In the genomic region with DNA sequence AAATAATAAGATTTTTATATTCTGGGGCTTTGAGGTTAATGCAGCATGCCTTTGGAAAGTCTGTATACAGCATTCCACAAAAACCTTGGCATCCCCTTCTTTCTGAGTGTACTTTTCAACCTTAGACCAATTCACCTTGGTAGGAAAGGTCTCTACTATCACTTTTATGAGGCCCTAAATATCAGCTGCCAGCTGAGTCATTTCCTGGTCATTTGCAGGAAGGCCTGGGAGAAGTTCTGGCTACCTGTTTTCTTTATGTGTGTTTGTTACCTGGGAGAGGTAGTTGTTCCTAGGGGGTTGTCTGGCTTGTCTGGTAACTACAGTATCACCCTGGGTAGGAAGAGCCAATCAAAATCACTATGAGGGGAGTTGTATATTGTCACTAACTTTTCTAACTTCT, we compare ENCODE assay signal across 26 cellular contexts. TPM values are rescaled to one million over a fixed set of nuclear protein-coding genes. Genes with fewer than 3 reads are reported as not detected.
DNase-seq lines count a peak whose midpoint lies in the region; ATAC-seq, FAIRE-seq and TF ChIP-seq lines count a peak whose summit lies in the region.
"Had no signal": no experiment of that assay in that cellular context is flagged by ENCODE, and none has a peak within 500 bp of the region (broad histone marks: within the 10 kb centered on the region; RNA-seq: fewer than 3 reads in every experiment).

No MANE protein-coding gene starts in this region.

- H3K9me3 ChIP-seq in Caco-2: 0 out of 2 replicates have a peak, but pooled peaks cover 3% of the 10 kb centered on the region
- peaks cover 3% of the 10 kb centered on the region; the same call in 1 of the 2 replicates for H3K9me3 ChIP-seq in HUES6 (ENCODE audit: control insufficient read depth, insufficient read depth, low read depth, low read length)
- H3K9me3 ChIP-seq in T-helper 17 cell (ENCODE audit: control insufficient read depth, low read length, poor library complexity, severe bottlenecking): no peaks in the 10 kb centered on the region
- H3K9me3 ChIP-seq: BLaER1, ovary, sigmoid colon, SK-N-SH, testis had no signal

- H3K36me3 ChIP-seq in Caco-2 (ENCODE audit: control insufficient read depth, insufficient read depth, low read length): no peaks in the 10 kb centered on the region
- H3K36me3 ChIP-seq in HUES6 (ENCODE audit: control insufficient read depth, insufficient read depth, low read length): no peaks in the 10 kb centered on the region
- no peaks in the 10 kb centered on the region for H3K36me3 ChIP-seq in bronchial epithelial cell (ENCODE audit: control insufficient read depth, insufficient read depth, low read length)
- H3K36me3 ChIP-seq: BLaER1, ovary, sigmoid colon had no signal

- BruUV-seq in Caco-2 (replicated peaks; lab: Mats Ljungman, UMichigan): no TSS peak

- DNase-seq in Caco-2: peak; percentile 9 to 47
- DNase-seq in bronchial epithelial cell (ENCODE audit: low read depth): peak; percentile 82
- peak; percentile 82 for DNase-seq in kidney tubule cell (ENCODE audit: low spot score)
- DNase-seq in T-helper 17 cell: no peak
- no peak for DNase-seq in left cardiac atrium
- DNase-seq: mesenchymal stem cell, natural killer cell, NCI-H1930, NCI-H2227 treated with DMSO at 0.1 percent for 48 hours, ovary, sigmoid colon, SK-N-SH, T1000, testis had no signal

- H3K36me3 Mint-ChIP-seq in Caco-2 (ENCODE audit: insufficient read depth, unreplicated experiment): no peaks in the 10 kb centered on the region
- no peaks in the 10 kb centered on the region for H3K36me3 Mint-ChIP-seq in T-helper 17 cell (ENCODE audit: low read depth)
- H3K36me3 Mint-ChIP-seq: activated naive CD4-positive, alpha-beta T cell treated with anti-CD3 and anti-CD28 coated beads, Interleukin-2, amount 50 U/mL, for 72 hours; natural killer cell; stimulated activated effector memory CD8-positive, alpha-beta T cell treated with anti-CD3 and anti-CD28 coated beads, Interleukin-12 subunit alpha, Interleukin-12 subunit beta, amount 100 ng/mL, for 72 hours had no signal

- peaks cover 30% of the 10 kb centered on the region for H3K4me1 ChIP-seq in Caco-2
- H3K4me1 ChIP-seq in HUES6 (ENCODE audit: control insufficient read depth, insufficient read depth, low read length): peaks cover 19% of the 10 kb centered on the region
- H3K4me1 ChIP-seq: BLaER1, sigmoid colon, testis had no signal

- H3K27me3 ChIP-seq in Caco-2 (replicated peaks; ENCODE audit: control insufficient read depth, insufficient read depth, low read length): no peaks in the 10 kb centered on the region
- H3K27me3 ChIP-seq in HUES6 (ENCODE audit: control insufficient read depth, insufficient read depth, low read length): no peaks in the 10 kb centered on the region
- H3K27me3 ChIP-seq in bronchial epithelial cell (ENCODE audit: control insufficient read depth, insufficient read depth, low read length): no peaks in the 10 kb centered on the region
- H3K27me3 ChIP-seq: BLaER1, ovary, sigmoid colon, testis had no signal

- H3K27ac ChIP-seq in HUES6 (ENCODE audit: low read depth, low read length): peak overlapping the region; percentile 67
- H3K27ac ChIP-seq: BLaER1, ovary, sigmoid colon, testis had no signal

- H3K27ac Mint-ChIP-seq in Caco-2 (ENCODE audit: unreplicated experiment) (peak overlapping the region; percentile 77), T-helper 17 cell (no peak overlapping the region)
- H3K27ac Mint-ChIP-seq: activated naive CD4-positive, alpha-beta T cell treated with anti-CD3 and anti-CD28 coated beads, Interleukin-2, amount 50 U/mL, for 72 hours; natural killer cell; stimulated activated effector memory CD8-positive, alpha-beta T cell treated with anti-CD3 and anti-CD28 coated beads, Interleukin-12 subunit alpha, Interleukin-12 subunit beta, amount 100 ng/mL, for 72 hours had no signal

- H3K4me3 Mint-ChIP-seq in Caco-2 (ENCODE audit: unreplicated experiment): no peak overlapping the region
- no peak overlapping the region for H3K4me3 Mint-ChIP-seq in T-helper 17 cell
- H3K4me3 Mint-ChIP-seq: natural killer cell; stimulated activated effector memory CD8-positive, alpha-beta T cell treated with anti-CD3 and anti-CD28 coated beads, Interleukin-12 subunit alpha, Interleukin-12 subunit beta, amount 100 ng/mL, for 72 hours had no signal

- no peak overlapping the region for H3K9ac ChIP-seq in HUES6 (ENCODE audit: low read length)
- H3K9ac ChIP-seq: BLaER1, SK-N-SH had no signal

- H3K9me3 Mint-ChIP-seq in Caco-2 (ENCODE audit: unreplicated experiment): peaks cover 13% of the 10 kb centered on the region
- H3K9me3 Mint-ChIP-seq: stimulated activated effector memory CD8-positive, alpha-beta T cell treated with anti-CD3 and anti-CD28 coated beads, Interleukin-12 subunit alpha, Interleukin-12 subunit beta, amount 100 ng/mL, for 72 hours had no signal

- CTCF ChIA-PET in Caco-2 (lab: Charles Lee): no interaction called here

- H3K27me3 Mint-ChIP-seq in Caco-2 (ENCODE audit: insufficient read depth, unreplicated experiment): no peaks in the 10 kb centered on the region
- peaks cover 13% of the 10 kb centered on the region for H3K27me3 Mint-ChIP-seq in T-helper 17 cell

- intact Hi-C loops in Caco-2 (cut with micrococcal nuclease; ENCODE audit: unreplicated experiment): no loop called here
- intact Hi-C loops in left cardiac atrium (cut with DNase I): no loop called here

- FAIRE-seq in bronchial epithelial cell (lab: Jason Lieb, UNC): no peak
- FAIRE-seq: astrocyte, G401.6, K562 had no signal

- POLR2A ChIA-PET in Caco-2 (lab: Charles Lee): no interaction called here

- H3K4me3 ChIP-seq in Caco-2 (ENCODE audit: low read depth, low read length) (no peak overlapping the region), HUES6 (ENCODE audit: low read depth, low read length) (no peak overlapping the region), bronchial epithelial cell (ENCODE audit: low read depth, low read length) (no peak overlapping the region)
- H3K4me3 ChIP-seq: BLaER1, K562, ovary, sigmoid colon, testis had no signal

- ATAC-seq in T-helper 17 cell (no peak), GM19397 (IDR thresholded peaks at IDR 0.05; ENCODE audit: unreplicated experiment) (no peak), left cardiac atrium (no peak), HG03432 (IDR thresholded peaks at IDR 0.05; ENCODE audit: unreplicated experiment) (no peak)
- ATAC-seq: activated naive CD4-positive, alpha-beta T cell treated with anti-CD3 and anti-CD28 coated beads, Interleukin-2, amount 50 U/mL, for 72 hours; K562; natural killer cell; Panc1; stimulated activated effector memory CD8-positive, alpha-beta T cell treated with anti-CD3 and anti-CD28 coated beads, Interleukin-12 subunit alpha, Interleukin-12 subunit beta, amount 100 ng/mL, for 72 hours had no signal

- H3K4me1 Mint-ChIP-seq in Caco-2 (ENCODE audit: low read depth, unreplicated experiment) (peaks cover 35% of the 10 kb centered on the region), T-helper 17 cell (no peaks in the 10 kb centered on the region)
- H3K4me1 Mint-ChIP-seq: natural killer cell; stimulated activated effector memory CD8-positive, alpha-beta T cell treated with anti-CD3 and anti-CD28 coated beads, Interleukin-12 subunit alpha, Interleukin-12 subunit beta, amount 100 ng/mL, for 72 hours had no signal

- TF ChIP-seq CTCF in Caco-2 (IDR thresholded peaks at IDR 0.05; ENCODE audit: insufficient read depth in 1 of 2, low read depth in 1 of 2, low read length in 1 of 2, severe bottlenecking in 1 of 2, unreplicated experiment in 1 of 2) (no peak), bronchial epithelial cell (IDR thresholded peaks at IDR 0.05; ENCODE audit: insufficient read depth, low read length, severe bottlenecking) (no peak)

RNA-seq across cellular contexts. Expression of a gene that starts 4.1 kb away (rescaled TPM):
- total RNA-seq in Caco-2 (2022) (not detected in 2 replicates), bronchial epithelial cell (not detected in 2 replicates), T-helper 17 cell (not detected), left cardiac atrium (not detected)
- total RNA-seq: A673; activated naive CD4-positive, alpha-beta T cell treated with anti-CD3 and anti-CD28 coated beads, Interleukin-2, amount 50 U/mL, for 72 hours; astrocyte; K562; kidney epithelial cell; natural killer cell; ovary; sigmoid colon had no signal

Comparison
In these comparisons a context has a peak if more than half of its experiments do, and no peak if none do; other contexts are left out.
1. DNase-seq: peak in Caco-2 (2 of 2), bronchial epithelial cell (single experiment) and kidney tubule cell (single experiment); none in T-helper 17 cell (0 of 3) and left cardiac atrium (single experiment).